ENCODE assay signal across 8 cellular contexts in the genomic region with DNA sequence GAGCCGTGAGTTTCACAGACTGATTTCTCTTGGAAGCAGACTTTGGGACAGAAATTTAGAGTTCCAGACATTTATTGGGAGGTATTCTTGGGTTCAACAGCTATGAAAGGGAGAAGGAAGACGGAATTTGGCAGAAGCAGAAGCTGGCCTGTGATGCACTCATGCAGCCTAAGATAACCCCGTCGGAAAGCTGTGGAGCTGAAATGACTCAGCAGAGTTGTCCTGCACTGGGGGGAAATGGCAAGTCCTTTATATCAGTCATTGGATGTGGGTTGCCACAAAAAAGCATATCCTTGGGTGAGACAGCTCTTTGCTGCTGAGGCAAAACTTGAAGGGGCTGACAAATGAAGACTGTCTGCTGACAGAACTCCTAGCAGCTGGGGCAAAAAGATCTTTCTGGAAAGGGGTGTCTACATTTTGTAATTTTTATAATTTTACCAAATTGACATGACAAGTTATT. TPM values are rescaled to one million over a fixed set of nuclear protein-coding genes. Genes with fewer than 3 reads are reported as not detected.
DNase-seq lines count a peak whose midpoint lies in the region; ATAC-seq and TF ChIP-seq lines count a peak whose summit lies in the region.

No MANE protein-coding gene starts in this region.

- no peak overlapping the region for H2AFZ ChIP-seq in smooth muscle cell (ENCODE audit: low read depth)

- H3K4me2 ChIP-seq in smooth muscle cell: peak overlapping the region; percentile 26

- no peaks in the 10 kb centered on the region for H3K27me3 ChIP-seq in smooth muscle cell (ENCODE audit: low read depth)

- H3F3A ChIP-seq in smooth muscle cell (ENCODE audit: low read depth): no peaks in the 10 kb centered on the region

- H3K9me3 ChIP-seq in smooth muscle cell (replicated peaks; ENCODE audit: low read depth): no peaks in the 10 kb centered on the region

- no peak overlapping the region for H3K9ac ChIP-seq in smooth muscle cell (ENCODE audit: low read depth)

- 24% methylated on average over 4 of the region's 4 CpGs for WGBS in smooth muscle cell (ENCODE audit: low lambda C conversion rate)

- peak; percentile 3 for DNase-seq in stimulated activated naive CD4-positive, alpha-beta T cell treated with Interleukin-2 at 50 U/mL for 16 hours (lab: John Stamatoyannopoulos, UW)
- no peak for DNase-seq in stimulated activated naive CD4-positive, alpha-beta T cell (lab: John Stamatoyannopoulos, UW)
- DNase-seq in OCI-M2 (lab: John Stamatoyannopoulos, UW; ENCODE audit: unreplicated experiment): peak; percentile 19
- peak; percentile 65 for DNase-seq in fibroblast of pulmonary artery (ENCODE audit: low read depth)
- no peak for DNase-seq in smooth muscle cell (lab: John Stamatoyannopoulos, UW; ENCODE audit: unreplicated experiment)
- no peak for DNase-seq in NCI-H524 (lab: John Stamatoyannopoulos, UW)
- no peak for DNase-seq in posterior cingulate gyrus

- H3K79me2 ChIP-seq in smooth muscle cell (ENCODE audit: low read depth): no peaks in the 10 kb centered on the region

- no peak overlapping the region for H3K4me3 ChIP-seq in fibroblast of pulmonary artery (replicated peaks; ENCODE audit: low read depth, low read length)
- H3K4me3 ChIP-seq in smooth muscle cell: no peak overlapping the region

- peak overlapping the region; percentile 34 for H3K27ac ChIP-seq in smooth muscle cell (ENCODE audit: low read depth)

- TF ChIP-seq CTCF in fibroblast of pulmonary artery (IDR thresholded peaks at IDR 0.05; ENCODE audit: low read length, missing control alignments): no peak
- TF ChIP-seq CTCF in smooth muscle cell (IDR thresholded peaks at IDR 0.05; ENCODE audit: borderline replicate concordance, insufficient read depth, poor library complexity, severe bottlenecking): no peak

- intact Hi-C loops in posterior cingulate gyrus (cut with DNase I): no loop called here

- no peaks in the 10 kb centered on the region for H3K36me3 ChIP-seq in smooth muscle cell (ENCODE audit: low read depth)

- no peaks in the 10 kb centered on the region for H4K20me1 ChIP-seq in smooth muscle cell (ENCODE audit: low read depth)

- ATAC-seq in HG03108 (IDR thresholded peaks at IDR 0.05; ENCODE audit: unreplicated experiment): no peak

- no peaks in the 10 kb centered on the region for H3K4me1 ChIP-seq in smooth muscle cell (ENCODE audit: low read depth)

RNA-seq across cellular contexts. Expression of gene MICU1, which starts 11.5 kb away (rescaled TPM):
- 35.0 and 40.0 TPM in 2 replicates for total RNA-seq in smooth muscle cell
- 30.7 and 35.1 TPM in 2 replicates for polyA plus RNA-seq in smooth muscle cell

RNA-seq across cellular contexts. Expression of gene MCU, which starts 54.5 kb away (rescaled TPM):
- 22.4 and 30.4 TPM in 2 replicates for total RNA-seq in smooth muscle cell
- polyA plus RNA-seq in smooth muscle cell: 15.4 and 17.1 TPM in 2 replicates

Comparison
In these comparisons a context has a peak if more than half of its experiments do, and no peak if none do; other contexts are left out.
1. DNase-seq: peak in stimulated activated naive CD4-positive, alpha-beta T cell treated with Interleukin-2 at 50 U/mL for 16 hours (single experiment), OCI-M2 (single experiment) and fibroblast of pulmonary artery (single experiment); none in stimulated activated naive CD4-positive, alpha-beta T cell (0 of 6), smooth muscle cell (single experiment), NCI-H524 (0 of 2) and posterior cingulate gyrus (0 of 10).